Comparison of ENCODE assay signal across 10 cellular contexts in genomic region chr5:109739741-109740140, GRCh38. TPM values are rescaled to one million over a fixed set of nuclear protein-coding genes. Genes with fewer than 3 reads are reported as not detected.
DNase-seq lines count a peak whose midpoint lies in the region; ATAC-seq and TF ChIP-seq lines count a peak whose summit lies in the region.
"Had no signal": no experiment of that assay in that cellular context is flagged by ENCODE, and none has a peak within 500 bp of the region (broad histone marks: within the 10 kb centered on the region; RNA-seq: fewer than 3 reads in every experiment).

No MANE protein-coding gene starts in this region.

- CTCF ChIA-PET in CD8-positive, alpha-beta T cell (lab: Charles Lee): no interaction called here

- H3K27me3 ChIP-seq in CD8-positive, alpha-beta T cell (ENCODE audit: insufficient read depth, low read length): no peaks in the 10 kb centered on the region

- intact Hi-C loops in CD8-positive, alpha-beta T cell (cut with DNase I, micrococcal nuclease): no loop called here
- intact Hi-C loops in sciatic nerve (cut with DNase I): no loop called here

- no peaks in the 10 kb centered on the region for H3K9me3 ChIP-seq in CD8-positive, alpha-beta T cell (ENCODE audit: low read length)

- no peak overlapping the region for H3K4me3 Mint-ChIP-seq in CD8-positive, alpha-beta T cell
- H3K4me3 Mint-ChIP-seq in brain: peak overlapping the region; percentile 3 to 59 (median 54)

- no peaks in the 10 kb centered on the region for H3K36me3 ChIP-seq in CD8-positive, alpha-beta T cell (ENCODE audit: insufficient read depth, low read length)

- no peak overlapping the region for H3K27ac ChIP-seq in CD8-positive, alpha-beta T cell (ENCODE audit: low read depth, low read length)

- no peak for TF ChIP-seq EP300 in Ishikawa (IDR thresholded peaks at IDR 0.05; ENCODE audit: borderline replicate concordance)

- peaks cover 72% of the 10 kb centered on the region for H3K4me1 Mint-ChIP-seq in CD8-positive, alpha-beta T cell (ENCODE audit: low read depth)
- peaks cover 54% of the 10 kb centered on the region for H3K4me1 Mint-ChIP-seq in brain

- H3K36me3 Mint-ChIP-seq in CD8-positive, alpha-beta T cell: peaks cover 70% of the 10 kb centered on the region
- peaks cover 16% of the 10 kb centered on the region for H3K36me3 Mint-ChIP-seq in brain

- TF ChIP-seq RAD21 in Ishikawa (IDR thresholded peaks at IDR 0.05; ENCODE audit: low read depth): no peak

- H3K27me3 Mint-ChIP-seq in CD8-positive, alpha-beta T cell (ENCODE audit: low read depth): no peaks in the 10 kb centered on the region
- no peaks in the 10 kb centered on the region for H3K27me3 Mint-ChIP-seq in brain

- peaks cover 17% of the 10 kb centered on the region for H3K4me1 ChIP-seq in CD8-positive, alpha-beta T cell (ENCODE audit: insufficient read depth, low read length)

- no peak for DNase-seq in CD8-positive, alpha-beta T cell
- DNase-seq in kidney tubule cell (ENCODE audit: low spot score) (peak; percentile 87), T1000 (lab: John Stamatoyannopoulos, UW) (no peak), NK-92 (lab: John Stamatoyannopoulos, UW; ENCODE audit: unreplicated experiment) (no peak), sciatic nerve (ENCODE audit: low spot score) (no peak)
- DNase-seq: aorta had no signal

- no peak for TF ChIP-seq CTCF in CD8-positive, alpha-beta T cell (IDR thresholded peaks at IDR 0.05)
- TF ChIP-seq CTCF in brain (conservative IDR thresholded peaks at IDR 0.05): no peak

- H3K4me3 ChIP-seq in CD8-positive, alpha-beta T cell (ENCODE audit: low read depth, low read length): no peak overlapping the region
- H3K4me3 ChIP-seq: K562 had no signal

- no peaks in the 10 kb centered on the region for H3K9me3 Mint-ChIP-seq in CD8-positive, alpha-beta T cell
- peaks cover 0 to 2% (median 0%) of the 10 kb centered on the region in 5 experiments for H3K9me3 Mint-ChIP-seq in brain

- H3K27ac Mint-ChIP-seq in CD8-positive, alpha-beta T cell: peak overlapping the region; percentile 65
- H3K27ac Mint-ChIP-seq in brain: peak overlapping the region; percentile 38 to 90 (median 89)

- no peak for ATAC-seq in CD8-positive, alpha-beta T cell
- ATAC-seq in sciatic nerve (no peak), GM21447 (IDR thresholded peaks at IDR 0.05; ENCODE audit: unreplicated experiment) (no peak)

- POLR2A ChIA-PET in CD8-positive, alpha-beta T cell (lab: Charles Lee): interaction anchor here (0.6 kb wide), 1 partner anchor 272 kb away, joined by 3 read pairs; no protein-coding TSS in a partner anchor

TF ChIP-seq in Ishikawa, 13 proteins besides CTCF, POLR2A, EP300 and RAD21:
- TF ChIP-seq YY1 (IDR thresholded peaks at IDR 0.05; ENCODE audit: low read depth) (no peak), EGR1 (IDR thresholded peaks at IDR 0.05) (no peak), ZBTB7A (IDR thresholded peaks at IDR 0.05; ENCODE audit: low read depth) (no peak), TEAD4 (IDR thresholded peaks at IDR 0.05) (0 out of 2 replicates have a peak, but pooled peaks have one; percentile 23), TCF12 (IDR thresholded peaks at IDR 0.05; ENCODE audit: low read depth) (0 out of 2 replicates have a peak, but pooled peaks have one; percentile 46), FOXM1 (IDR thresholded peaks at IDR 0.05; ENCODE audit: borderline replicate concordance, low read depth) (no peak), REST (IDR thresholded peaks at IDR 0.05; ENCODE audit: low read depth) (no peak), TAF1 (IDR thresholded peaks at IDR 0.05; ENCODE audit: low read depth) (no peak), MAX (IDR thresholded peaks at IDR 0.05) (0 out of 2 replicates have a peak, but pooled peaks have one; percentile 38), NFIC (IDR thresholded peaks at IDR 0.05) (no peak), CREB1 (IDR thresholded peaks at IDR 0.05; ENCODE audit: low read depth) (no peak), USF1 (IDR thresholded peaks at IDR 0.05) (no peak)
TF ChIP-seq in Ishikawa: peak in this region for 3.

RNA-seq across cellular contexts. Expression of gene MAN2A1, which starts 50.0 kb away (rescaled TPM):
- total RNA-seq in CD8-positive, alpha-beta T cell: 10 to 100 TPM; 57.6 to 60.8 TPM
- 4.8 TPM for polyA plus RNA-seq in brain (ENCODE audit: insufficient read depth, low read depth, low replicate concordance)
- total RNA-seq in sciatic nerve: 45.2 TPM
